8 cellular contexts compared by ENCODE assay signal in the genomic region with DNA sequence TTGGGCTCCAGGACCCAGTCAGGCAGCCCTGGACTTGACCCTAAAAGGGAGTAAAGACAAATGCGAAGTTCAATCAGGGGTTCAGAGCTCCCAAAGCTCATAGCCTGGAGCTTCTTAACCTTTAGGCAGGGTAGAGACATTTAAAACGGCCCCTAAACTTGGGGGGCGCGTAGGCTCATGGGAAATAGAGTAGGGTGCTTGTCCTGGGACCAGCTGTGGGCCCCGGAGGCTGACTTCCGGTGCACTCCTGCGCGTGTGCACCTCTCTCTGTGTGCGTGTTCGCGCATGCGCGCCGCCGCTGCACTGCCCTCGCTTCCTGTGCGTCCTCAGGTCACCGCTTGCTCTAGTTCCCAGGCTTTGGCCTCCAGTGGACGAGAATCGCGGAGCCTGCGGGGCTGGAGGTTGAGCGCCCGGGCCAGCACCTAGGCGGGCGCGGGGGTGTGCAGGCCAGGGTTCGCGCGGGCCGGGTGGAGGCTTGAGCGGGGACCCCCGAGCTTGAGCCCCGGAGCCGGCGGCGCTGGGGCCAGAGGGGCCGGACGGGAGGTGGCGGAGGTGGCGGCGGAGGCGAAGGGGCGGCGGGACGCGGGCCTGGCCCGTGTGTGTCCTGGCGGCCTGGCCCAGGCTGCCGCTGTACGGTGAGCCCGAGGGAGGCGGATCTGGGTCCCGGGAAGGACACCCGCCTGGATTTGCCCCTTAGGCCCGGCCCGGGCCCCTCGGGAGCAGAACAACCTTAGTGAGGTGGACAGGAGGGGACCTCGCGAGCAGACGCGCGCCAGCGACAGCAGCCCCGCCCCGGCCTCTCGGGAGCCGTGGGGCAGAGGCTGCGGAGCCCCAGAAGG. TPM values are rescaled to one million over a fixed set of nuclear protein-coding genes. Genes with fewer than 3 reads are reported as not detected.
DNase-seq lines count a peak whose midpoint lies in the region; ATAC-seq and TF ChIP-seq lines count a peak whose summit lies in the region.

A gene (plus strand): TSS at position 303 of the 839 bp plus-strand sequence. CDS start 2,217 bp downstream, outside the sequence.

- peaks cover 21% of the 10 kb centered on the region for H3K9me3 Mint-ChIP-seq in WTC11
- peaks cover 0 to 5% (median under 1%) of the 10 kb centered on the region in 6 donors for H3K9me3 Mint-ChIP-seq in immature natural killer cell

- H3K36me3 Mint-ChIP-seq in WTC11 (peaks cover 30% of the 10 kb centered on the region), immature natural killer cell (peaks cover 14 to 24% (median 23%) of the 10 kb centered on the region in 3 donors)

- H3K27ac Mint-ChIP-seq in WTC11 (peak within 1 kb of the TSS; percentile 60), immature natural killer cell (peak within 1 kb of the TSS; percentile 88 to 95 (median 94))

- CTCF ChIA-PET in WTC11 (lab: Charles Lee), result interaction anchor here (0.9 to 1.6 kb wide), 8 partner anchors 9 to 253 kb away, joined by 3 to 15 read pairs (median 4); a partner anchor contains a TSS

- H3K4me1 Mint-ChIP-seq in WTC11, result peaks cover 10% of the 10 kb centered on the region
- H3K4me1 Mint-ChIP-seq in immature natural killer cell, result peaks cover 29 to 49% of the 10 kb centered on the region in 2 donors

- DNase-seq in AG08396 (ENCODE audit: low spot score) (peak; percentile 95), NCI-H226 (peak; percentile 99), WTC11 (ENCODE audit: low spot score) (peak; percentile 96), cardiac fibroblast (ENCODE audit: low read depth in 2 of 2) (peak; percentile 96 to 98), immature natural killer cell (peak; percentile 90 to 93 (median 92)), smooth muscle cell of the brain vasculature (ENCODE audit: low read depth, low spot score) (peak; percentile 84)

- ATAC-seq in GM18909 (IDR thresholded peaks at IDR 0.05; ENCODE audit: poor library complexity, unreplicated experiment), result peak; percentile 100
- ATAC-seq in HG03159 (IDR thresholded peaks at IDR 0.05; ENCODE audit: unreplicated experiment), result peak; percentile 99
- peak; percentile 98 for ATAC-seq in WTC11

- peak within 1 kb of the TSS; percentile 88 for H3K4me3 Mint-ChIP-seq in WTC11
- peak within 1 kb of the TSS; percentile 86 to 94 (median 90) for H3K4me3 Mint-ChIP-seq in immature natural killer cell

- H3K27me3 Mint-ChIP-seq in WTC11 (ENCODE audit: low read depth) (peaks cover 16% of the 10 kb centered on the region), immature natural killer cell (ENCODE audit: low read depth in 3 of 3) (peaks cover 4 to 10% (median 7%) of the 10 kb centered on the region in 3 donors)

- peak within 1 kb of the TSS; percentile 75 to 76 for H3K4me3 ChIP-seq in cardiac fibroblast (replicated peaks in 1 of 2; ENCODE audit: low read depth in 2 of 2, low read length in 2 of 2)

- TF ChIP-seq CTCF in WTC11 (IDR thresholded peaks at IDR 0.05), result no peak
- TF ChIP-seq CTCF in cardiac fibroblast (IDR thresholded peaks at IDR 0.05; ENCODE audit: low read depth, low read length), result no peak

- POLR2A ChIA-PET in WTC11 (lab: Charles Lee), result interaction anchor here (0.7 to 1.0 kb wide), 2 partner anchors 72 to 147 kb away, joined by 3 to 7 read pairs; no protein-coding TSS in a partner anchor

TF ChIP-seq in WTC11, 78 proteins besides CTCF, POLR2A, EP300 and RAD21 (continues in another document):
- TF ChIP-seq ZNF396 (CRISPR knock-in tag; IDR thresholded peaks at IDR 0.05; ENCODE audit: borderline replicate concordance) (no peak), SP1 (CRISPR knock-in tag; conservative IDR thresholded peaks at IDR 0.05) (peak; percentile 66), TEAD1 (CRISPR knock-in tag; IDR thresholded peaks at IDR 0.05) (peak; percentile 58; the same call in 1 of the 2 replicates), MYBL2 (CRISPR knock-in tag; IDR thresholded peaks at IDR 0.05) (0 out of 2 replicates have a peak, but pooled peaks have one; percentile 54), ZNF219 (CRISPR knock-in tag; IDR thresholded peaks at IDR 0.05; ENCODE audit: borderline replicate concordance) (no peak), ETV6 (CRISPR knock-in tag; IDR thresholded peaks at IDR 0.05) (peak; percentile 16; the same call in 1 of the 2 replicates), KAT7 (CRISPR knock-in tag; IDR thresholded peaks at IDR 0.05; ENCODE audit: borderline replicate concordance) (no peak), FOXP1 (CRISPR knock-in tag; IDR thresholded peaks at IDR 0.05; ENCODE audit: borderline replicate concordance) (peak; percentile 91), ZNF232 (CRISPR knock-in tag; IDR thresholded peaks at IDR 0.05) (peak; percentile 79; the same call in 1 of the 2 replicates), ESRRA (CRISPR knock-in tag; IDR thresholded peaks at IDR 0.05; ENCODE audit: borderline replicate concordance) (0 out of 2 replicates have a peak, but pooled peaks have one; percentile 26)
- TF ChIP-seq, protein P1, sequence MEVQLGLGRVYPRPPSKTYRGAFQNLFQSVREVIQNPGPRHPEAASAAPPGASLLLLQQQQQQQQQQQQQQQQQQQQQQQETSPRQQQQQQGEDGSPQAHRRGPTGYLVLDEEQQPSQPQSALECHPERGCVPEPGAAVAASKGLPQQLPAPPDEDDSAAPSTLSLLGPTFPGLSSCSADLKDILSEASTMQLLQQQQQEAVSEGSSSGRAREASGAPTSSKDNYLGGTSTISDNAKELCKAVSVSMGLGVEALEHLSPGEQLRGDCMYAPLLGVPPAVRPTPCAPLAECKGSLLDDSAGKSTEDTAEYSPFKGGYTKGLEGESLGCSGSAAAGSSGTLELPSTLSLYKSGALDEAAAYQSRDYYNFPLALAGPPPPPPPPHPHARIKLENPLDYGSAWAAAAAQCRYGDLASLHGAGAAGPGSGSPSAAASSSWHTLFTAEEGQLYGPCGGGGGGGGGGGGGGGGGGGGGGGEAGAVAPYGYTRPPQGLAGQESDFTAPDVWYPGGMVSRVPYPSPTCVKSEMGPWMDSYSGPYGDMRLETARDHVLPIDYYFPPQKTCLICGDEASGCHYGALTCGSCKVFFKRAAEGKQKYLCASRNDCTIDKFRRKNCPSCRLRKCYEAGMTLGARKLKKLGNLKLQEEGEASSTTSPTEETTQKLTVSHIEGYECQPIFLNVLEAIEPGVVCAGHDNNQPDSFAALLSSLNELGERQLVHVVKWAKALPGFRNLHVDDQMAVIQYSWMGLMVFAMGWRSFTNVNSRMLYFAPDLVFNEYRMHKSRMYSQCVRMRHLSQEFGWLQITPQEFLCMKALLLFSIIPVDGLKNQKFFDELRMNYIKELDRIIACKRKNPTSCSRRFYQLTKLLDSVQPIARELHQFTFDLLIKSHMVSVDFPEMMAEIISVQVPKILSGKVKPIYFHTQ (CRISPR knock-in tag; IDR thresholded peaks at IDR 0.05), result no peak
- TF ChIP-seq, protein P2, sequence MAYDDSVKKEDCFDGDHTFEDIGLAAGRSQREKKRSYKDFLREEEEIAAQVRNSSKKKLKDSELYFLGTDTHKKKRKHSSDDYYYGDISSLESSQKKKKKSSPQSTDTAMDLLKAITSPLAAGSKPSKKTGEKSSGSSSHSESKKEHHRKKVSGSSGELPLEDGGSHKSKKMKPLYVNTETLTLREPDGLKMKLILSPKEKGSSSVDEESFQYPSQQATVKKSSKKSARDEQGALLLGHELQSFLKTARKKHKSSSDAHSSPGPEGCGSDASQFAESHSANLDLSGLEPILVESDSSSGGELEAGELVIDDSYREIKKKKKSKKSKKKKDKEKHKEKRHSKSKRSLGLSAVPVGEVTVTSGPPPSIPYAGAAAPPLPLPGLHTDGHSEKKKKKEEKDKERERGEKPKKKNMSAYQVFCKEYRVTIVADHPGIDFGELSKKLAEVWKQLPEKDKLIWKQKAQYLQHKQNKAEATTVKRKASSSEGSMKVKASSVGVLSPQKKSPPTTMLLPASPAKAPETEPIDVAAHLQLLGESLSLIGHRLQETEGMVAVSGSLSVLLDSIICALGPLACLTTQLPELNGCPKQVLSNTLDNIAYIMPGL (CRISPR knock-in tag; IDR thresholded peaks at IDR 0.05), result peak; percentile 86
- TF ChIP-seq, protein P3, sequence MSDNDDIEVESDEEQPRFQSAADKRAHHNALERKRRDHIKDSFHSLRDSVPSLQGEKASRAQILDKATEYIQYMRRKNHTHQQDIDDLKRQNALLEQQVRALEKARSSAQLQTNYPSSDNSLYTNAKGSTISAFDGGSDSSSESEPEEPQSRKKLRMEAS (CRISPR knock-in tag; IDR thresholded peaks at IDR 0.05), result peak; percentile 69; the same call in 1 of the 2 replicates
- TF ChIP-seq, protein P4, sequence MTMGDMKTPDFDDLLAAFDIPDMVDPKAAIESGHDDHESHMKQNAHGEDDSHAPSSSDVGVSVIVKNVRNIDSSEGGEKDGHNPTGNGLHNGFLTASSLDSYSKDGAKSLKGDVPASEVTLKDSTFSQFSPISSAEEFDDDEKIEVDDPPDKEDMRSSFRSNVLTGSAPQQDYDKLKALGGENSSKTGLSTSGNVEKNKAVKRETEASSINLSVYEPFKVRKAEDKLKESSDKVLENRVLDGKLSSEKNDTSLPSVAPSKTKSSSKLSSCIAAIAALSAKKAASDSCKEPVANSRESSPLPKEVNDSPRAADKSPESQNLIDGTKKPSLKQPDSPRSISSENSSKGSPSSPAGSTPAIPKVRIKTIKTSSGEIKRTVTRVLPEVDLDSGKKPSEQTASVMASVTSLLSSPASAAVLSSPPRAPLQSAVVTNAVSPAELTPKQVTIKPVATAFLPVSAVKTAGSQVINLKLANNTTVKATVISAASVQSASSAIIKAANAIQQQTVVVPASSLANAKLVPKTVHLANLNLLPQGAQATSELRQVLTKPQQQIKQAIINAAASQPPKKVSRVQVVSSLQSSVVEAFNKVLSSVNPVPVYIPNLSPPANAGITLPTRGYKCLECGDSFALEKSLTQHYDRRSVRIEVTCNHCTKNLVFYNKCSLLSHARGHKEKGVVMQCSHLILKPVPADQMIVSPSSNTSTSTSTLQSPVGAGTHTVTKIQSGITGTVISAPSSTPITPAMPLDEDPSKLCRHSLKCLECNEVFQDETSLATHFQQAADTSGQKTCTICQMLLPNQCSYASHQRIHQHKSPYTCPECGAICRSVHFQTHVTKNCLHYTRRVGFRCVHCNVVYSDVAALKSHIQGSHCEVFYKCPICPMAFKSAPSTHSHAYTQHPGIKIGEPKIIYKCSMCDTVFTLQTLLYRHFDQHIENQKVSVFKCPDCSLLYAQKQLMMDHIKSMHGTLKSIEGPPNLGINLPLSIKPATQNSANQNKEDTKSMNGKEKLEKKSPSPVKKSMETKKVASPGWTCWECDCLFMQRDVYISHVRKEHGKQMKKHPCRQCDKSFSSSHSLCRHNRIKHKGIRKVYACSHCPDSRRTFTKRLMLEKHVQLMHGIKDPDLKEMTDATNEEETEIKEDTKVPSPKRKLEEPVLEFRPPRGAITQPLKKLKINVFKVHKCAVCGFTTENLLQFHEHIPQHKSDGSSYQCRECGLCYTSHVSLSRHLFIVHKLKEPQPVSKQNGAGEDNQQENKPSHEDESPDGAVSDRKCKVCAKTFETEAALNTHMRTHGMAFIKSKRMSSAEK (CRISPR knock-in tag; IDR thresholded peaks at IDR 0.05; ENCODE audit: borderline replicate concordance), result no peak

RNA-seq across cellular contexts. Expression of the gene that starts here (rescaled TPM):
- 13.5 to 14.5 TPM (median 14.2 TPM) in 3 replicates for total RNA-seq in WTC11 (2021)
- 1 to 10 TPM in 2 of 3 donors, under 1 TPM in 1; 0.46 to 4.1 (median 1.8) TPM for polyA plus RNA-seq in immature natural killer cell

Comparison
In these comparisons a context has a peak if more than half of its experiments do, and no peak if none do; other contexts are left out.
1. Peak in every context shown above with its lines: DNase-seq, ATAC-seq and H3K4me3 ChIP-seq.